Comparison of ENCODE assay signal across 8 cellular contexts in genomic region chr4:12633058-12633651, GRCh38.
DNase-seq lines count a peak whose midpoint lies in the region; ATAC-seq and TF ChIP-seq lines count a peak whose summit lies in the region.

No MANE protein-coding gene starts in this region.

- no peaks in the 10 kb centered on the region for H3K9me3 ChIP-seq in trophoblast cell (ENCODE audit: insufficient read depth, low read depth, low read length)
- no peaks in the 10 kb centered on the region for H3K9me3 ChIP-seq in upper lobe of left lung

- no peak overlapping the region for H4K12ac ChIP-seq in trophoblast cell (ENCODE audit: low read depth, low read length)

- no peak overlapping the region for H2BK5ac ChIP-seq in trophoblast cell (ENCODE audit: low read depth, low read length, poor library complexity)

- no peak for TF ChIP-seq POLR2A in upper lobe of left lung (IDR thresholded peaks at IDR 0.05)

- TF ChIP-seq CTCF in GM10266 (IDR thresholded peaks at IDR 0.05; ENCODE audit: control insufficient read depth, insufficient read depth, low read depth, missing control alignments) = peak; percentile 95
- peak; percentile 91 for TF ChIP-seq CTCF in LNCAP (IDR thresholded peaks at IDR 0.05)
- TF ChIP-seq CTCF in RWPE1 (conservative IDR thresholded peaks at IDR 0.05; ENCODE audit: low read depth) = peak; percentile 89
- TF ChIP-seq CTCF in upper lobe of left lung (IDR thresholded peaks at IDR 0.05) = peak; percentile 74 to 85 (median 84)

- no peak overlapping the region for H2BK12ac ChIP-seq in trophoblast cell (ENCODE audit: low read length)

- H3K79me2 ChIP-seq in trophoblast cell (ENCODE audit: control insufficient read depth, insufficient read depth, low read length, poor library complexity) = no peaks in the 10 kb centered on the region

- H3K4me1 ChIP-seq in trophoblast cell (ENCODE audit: control insufficient read depth in 1 of 2, insufficient read depth in 2 of 2, low read length in 2 of 2) (no peaks in the 10 kb centered on the region), upper lobe of left lung (no peaks in the 10 kb centered on the region)

- H2BK120ac ChIP-seq in trophoblast cell (ENCODE audit: insufficient read depth, low read length, poor library complexity) = no peak overlapping the region

- H3K27me3 ChIP-seq in H7 (ENCODE audit: control insufficient read depth, insufficient read depth, low read length) (no peaks in the 10 kb centered on the region), trophoblast cell (ENCODE audit: insufficient read depth, low read length) (no peaks in the 10 kb centered on the region), upper lobe of left lung (no peaks in the 10 kb centered on the region)

- H3K27ac ChIP-seq in RWPE1 = no peak overlapping the region
- H3K27ac ChIP-seq in trophoblast cell (ENCODE audit: low read depth, low read length) = no peak overlapping the region
- H3K27ac ChIP-seq in upper lobe of left lung = no peak overlapping the region

- H3K79me1 ChIP-seq in trophoblast cell (ENCODE audit: low read length) = no peaks in the 10 kb centered on the region

- H3K4me3 ChIP-seq in H7 (ENCODE audit: insufficient read depth, low read depth, low read length) (no peak overlapping the region), trophoblast cell (ENCODE audit: low read depth, low read length) (no peak overlapping the region), upper lobe of left lung (no peak overlapping the region)

- DNase-seq in GM10266 (ENCODE audit: extremely low spot score) = peak; percentile 54
- DNase-seq in H7 = peak; percentile 15
- DNase-seq in RWPE1 (ENCODE audit: low spot score) = peak; percentile 30
- DNase-seq in activated effector memory CD4-positive, alpha-beta T cell treated with anti-CD3 and anti-CD28 coated beads, Interleukin-2, amount 50 U/mL, for 16 hours = peak; percentile 88
- DNase-seq in globus pallidus (ENCODE audit: low spot score) = peak; percentile 54
- DNase-seq in trophoblast cell = peak; percentile 84 to 94
- peak in 1 of 2 donors; percentile 68 for DNase-seq in upper lobe of left lung

- CTCF ChIA-PET in RWPE1 (lab: Yijun Ruan, JAX) = interaction anchor here (0.6 to 1.1 kb wide), 8 partner anchors 13 to 1725 kb away, joined by 3 to 5 read pairs (median 3); no protein-coding TSS in a partner anchor

- H3K4me2 ChIP-seq in trophoblast cell (ENCODE audit: low read length) = no peak overlapping the region

- H3K18ac ChIP-seq in trophoblast cell (ENCODE audit: low read length) = no peak overlapping the region

- H2AK5ac ChIP-seq in trophoblast cell (ENCODE audit: low read length) = no peak overlapping the region

- no peak overlapping the region for H3K4ac ChIP-seq in trophoblast cell (ENCODE audit: low read depth, low read length)

- H3K23ac ChIP-seq in trophoblast cell (ENCODE audit: low read length) = no peak overlapping the region

- no peak overlapping the region for H4K8ac ChIP-seq in trophoblast cell (ENCODE audit: low read depth, low read length)

- H4K91ac ChIP-seq in trophoblast cell (ENCODE audit: low read depth, low read length) = no peak overlapping the region

- ATAC-seq in upper lobe of left lung (ENCODE audit: low FRiP score in 2 of 2) = peak; percentile 71 to 91

- no peak overlapping the region for H2AFZ ChIP-seq in trophoblast cell (ENCODE audit: insufficient read depth, low read length, poor library complexity)

- TF ChIP-seq EP300 in upper lobe of left lung (IDR thresholded peaks at IDR 0.05) = no peak

- H3K36me3 ChIP-seq in H7 (replicated peaks; ENCODE audit: control insufficient read depth, insufficient read depth, low read length) (no peaks in the 10 kb centered on the region), trophoblast cell (ENCODE audit: control insufficient read depth in 1 of 2, insufficient read depth in 2 of 2, low read length in 2 of 2) (no peaks in the 10 kb centered on the region), upper lobe of left lung (no peaks in the 10 kb centered on the region)

- POLR2A ChIA-PET in RWPE1 (lab: Yijun Ruan, JAX; ENCODE audit: low non-redundant PET) = no interaction called here

- no CpG with 5 or more reads among the region's 15 CpGs for WGBS in trophoblast cell (ENCODE audit: extremely low coverage, insufficient coverage, insufficient read length)
- WGBS in upper lobe of left lung, 2 donors = 13 to 14% methylated on average over 15 of the region's 15 CpGs

- no peak overlapping the region for H3K14ac ChIP-seq in trophoblast cell (ENCODE audit: low read length)

- no peak overlapping the region for H3K9ac ChIP-seq in trophoblast cell (ENCODE audit: low read length)
